In the genomic region with DNA sequence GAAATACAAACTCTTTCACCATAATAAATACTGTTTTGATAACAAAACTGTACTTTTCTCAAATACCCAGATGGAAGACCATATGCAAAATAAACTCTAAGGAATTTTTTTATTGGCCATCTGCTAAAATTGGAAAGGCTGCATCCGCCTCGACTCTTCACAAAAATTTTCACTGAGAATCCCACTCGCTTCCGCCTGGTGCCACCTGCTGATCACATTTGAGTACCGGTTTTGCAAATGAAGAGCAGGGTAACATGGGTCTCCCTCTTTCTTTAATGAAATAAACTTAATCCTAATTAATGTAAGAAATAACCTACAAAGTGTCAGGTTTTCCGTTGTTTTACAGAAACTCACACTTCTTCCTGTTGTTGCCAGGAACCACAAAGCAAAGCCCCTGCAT, we compare ENCODE assay signal across 10 cellular contexts.
DNase-seq lines count a peak whose midpoint lies in the region; TF ChIP-seq lines count a peak whose summit lies in the region.
"Had no signal": no experiment of that assay in that cellular context is flagged by ENCODE, and none has a peak within 500 bp of the region (broad histone marks: within the 10 kb centered on the region; RNA-seq: fewer than 3 reads in every experiment).

No MANE protein-coding gene starts in this region.

- no peaks in the 10 kb centered on the region for H3K9me3 Mint-ChIP-seq in mesothelial cell of epicardium
- H3K9me3 Mint-ChIP-seq: IgD-negative memory B cell had no signal

- peaks cover 14% of the 10 kb centered on the region for H3K27me3 Mint-ChIP-seq in mesothelial cell of epicardium (ENCODE audit: low read depth)
- H3K27me3 Mint-ChIP-seq: IgD-negative memory B cell had no signal

- no peak for DNase-seq in AG09319 (ENCODE audit: extremely low read depth, low read depth)
- peak; percentile 75 for DNase-seq in cerebellar cortex (ENCODE audit: low spot score)
- DNase-seq in mesothelial cell of epicardium (ENCODE audit: low spot score in 2 of 2, unreplicated experiment in 2 of 2): no peak
- no peak for DNase-seq in germinal center (ENCODE audit: low spot score)
- no peak for DNase-seq in COLO668 (lab: John Stamatoyannopoulos, UW; ENCODE audit: unreplicated experiment)
- no peak for DNase-seq in NK-92 treated with Interleukin-12 subunit alpha and Interleukin-12 subunit beta, amount 100 ng/mL, for 24 hours (lab: John Stamatoyannopoulos, UW)
- DNase-seq in GM19238 (ENCODE audit: insufficient read length, low spot score): no peak
- DNase-seq: NCI-H774 had no signal

- no peaks in the 10 kb centered on the region for H3K4me1 Mint-ChIP-seq in mesothelial cell of epicardium

- H3K4me3 Mint-ChIP-seq in mesothelial cell of epicardium: no peak overlapping the region
- H3K4me3 Mint-ChIP-seq: IgD-negative memory B cell had no signal

- no peak overlapping the region for H3K27ac Mint-ChIP-seq in mesothelial cell of epicardium
- H3K27ac Mint-ChIP-seq: IgD-negative memory B cell had no signal

- H3K36me3 Mint-ChIP-seq in mesothelial cell of epicardium: no peaks in the 10 kb centered on the region

- TF ChIP-seq CTCF in AG09319 (IDR thresholded peaks at IDR 0.05; ENCODE audit: low read depth, low read length) (peak; percentile 27), mesothelial cell of epicardium (IDR thresholded peaks at IDR 0.05; ENCODE audit: unreplicated experiment) (peak; percentile 26)

- TF ChIP-seq EP300 in Ishikawa (IDR thresholded peaks at IDR 0.05; ENCODE audit: borderline replicate concordance): no peak

- TF ChIP-seq RAD21 in Ishikawa (IDR thresholded peaks at IDR 0.05; ENCODE audit: low read depth): peak; percentile 36; the same call in 1 of the 2 replicates

TF ChIP-seq in Ishikawa, 13 proteins besides CTCF, POLR2A, EP300 and RAD21:
- TF ChIP-seq, protein P1, sequence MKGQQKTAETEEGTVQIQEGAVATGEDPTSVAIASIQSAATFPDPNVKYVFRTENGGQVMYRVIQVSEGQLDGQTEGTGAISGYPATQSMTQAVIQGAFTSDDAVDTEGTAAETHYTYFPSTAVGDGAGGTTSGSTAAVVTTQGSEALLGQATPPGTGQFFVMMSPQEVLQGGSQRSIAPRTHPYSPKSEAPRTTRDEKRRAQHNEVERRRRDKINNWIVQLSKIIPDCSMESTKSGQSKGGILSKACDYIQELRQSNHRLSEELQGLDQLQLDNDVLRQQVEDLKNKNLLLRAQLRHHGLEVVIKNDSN (IDR thresholded peaks at IDR 0.05): no peak
- TF ChIP-seq YY1 (IDR thresholded peaks at IDR 0.05; ENCODE audit: low read depth) (no peak), TEAD4 (IDR thresholded peaks at IDR 0.05) (no peak), CEBPB (IDR thresholded peaks at IDR 0.05) (no peak), TCF12 (IDR thresholded peaks at IDR 0.05; ENCODE audit: low read depth) (no peak), MAX (IDR thresholded peaks at IDR 0.05) (no peak), TAF1 (IDR thresholded peaks at IDR 0.05; ENCODE audit: low read depth) (no peak), FOXM1 (IDR thresholded peaks at IDR 0.05; ENCODE audit: borderline replicate concordance, low read depth) (no peak), CREB1 (IDR thresholded peaks at IDR 0.05; ENCODE audit: low read depth) (no peak), NFIC (IDR thresholded peaks at IDR 0.05) (no peak), EGR1 (IDR thresholded peaks at IDR 0.05) (no peak), ZBTB7A (IDR thresholded peaks at IDR 0.05; ENCODE audit: low read depth) (no peak)
- TF ChIP-seq, protein P2, sequence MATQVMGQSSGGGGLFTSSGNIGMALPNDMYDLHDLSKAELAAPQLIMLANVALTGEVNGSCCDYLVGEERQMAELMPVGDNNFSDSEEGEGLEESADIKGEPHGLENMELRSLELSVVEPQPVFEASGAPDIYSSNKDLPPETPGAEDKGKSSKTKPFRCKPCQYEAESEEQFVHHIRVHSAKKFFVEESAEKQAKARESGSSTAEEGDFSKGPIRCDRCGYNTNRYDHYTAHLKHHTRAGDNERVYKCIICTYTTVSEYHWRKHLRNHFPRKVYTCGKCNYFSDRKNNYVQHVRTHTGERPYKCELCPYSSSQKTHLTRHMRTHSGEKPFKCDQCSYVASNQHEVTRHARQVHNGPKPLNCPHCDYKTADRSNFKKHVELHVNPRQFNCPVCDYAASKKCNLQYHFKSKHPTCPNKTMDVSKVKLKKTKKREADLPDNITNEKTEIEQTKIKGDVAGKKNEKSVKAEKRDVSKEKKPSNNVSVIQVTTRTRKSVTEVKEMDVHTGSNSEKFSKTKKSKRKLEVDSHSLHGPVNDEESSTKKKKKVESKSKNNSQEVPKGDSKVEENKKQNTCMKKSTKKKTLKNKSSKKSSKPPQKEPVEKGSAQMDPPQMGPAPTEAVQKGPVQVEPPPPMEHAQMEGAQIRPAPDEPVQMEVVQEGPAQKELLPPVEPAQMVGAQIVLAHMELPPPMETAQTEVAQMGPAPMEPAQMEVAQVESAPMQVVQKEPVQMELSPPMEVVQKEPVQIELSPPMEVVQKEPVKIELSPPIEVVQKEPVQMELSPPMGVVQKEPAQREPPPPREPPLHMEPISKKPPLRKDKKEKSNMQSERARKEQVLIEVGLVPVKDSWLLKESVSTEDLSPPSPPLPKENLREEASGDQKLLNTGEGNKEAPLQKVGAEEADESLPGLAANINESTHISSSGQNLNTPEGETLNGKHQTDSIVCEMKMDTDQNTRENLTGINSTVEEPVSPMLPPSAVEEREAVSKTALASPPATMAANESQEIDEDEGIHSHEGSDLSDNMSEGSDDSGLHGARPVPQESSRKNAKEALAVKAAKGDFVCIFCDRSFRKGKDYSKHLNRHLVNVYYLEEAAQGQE (IDR thresholded peaks at IDR 0.05; ENCODE audit: low read depth): no peak
